ENCODE assay signal across 1 cellular context in the genomic region with DNA sequence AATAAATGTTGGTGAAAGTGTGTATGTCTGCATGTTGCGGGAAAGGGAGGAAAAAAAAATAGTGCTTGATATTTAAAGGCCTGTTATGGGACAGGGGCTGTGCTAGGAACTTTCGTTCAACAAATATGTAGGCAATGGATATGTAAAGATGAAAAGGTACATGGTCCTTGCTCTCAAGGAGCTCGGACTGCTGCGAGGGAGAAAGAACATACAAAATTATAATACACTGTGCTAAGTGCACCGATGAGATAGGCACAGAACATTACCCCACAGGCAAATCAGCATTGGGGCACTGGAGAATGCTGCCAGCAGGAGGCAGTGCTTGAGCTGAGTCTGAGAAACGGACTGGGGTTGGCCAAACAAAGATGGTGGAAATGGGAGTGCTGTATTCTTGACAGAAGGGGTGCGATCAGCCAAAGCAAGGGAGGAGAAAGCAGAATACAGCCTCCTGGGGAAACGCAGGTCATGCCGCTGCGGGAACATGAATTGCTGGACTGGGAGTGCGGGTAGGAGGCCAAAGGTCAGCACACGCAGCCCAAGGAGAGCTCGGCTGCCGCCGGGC.
A peak's percentile ranks its signal among the peaks of the same experiment; 100 is the strongest.
TF ChIP-seq lines count a peak whose summit lies in the region.

No MANE protein-coding gene starts in this region.

TF ChIP-seq in K562, 482 proteins besides CTCF, POLR2A, EP300 and RAD21 (continued from another document):
- no peak for TF ChIP-seq TCF15 (CRISPR knock-in tag; IDR thresholded peaks at IDR 0.05)
- no peak for TF ChIP-seq SP1 (CRISPR knock-in tag; IDR thresholded peaks at IDR 0.05)
- TF ChIP-seq HDAC2 (IDR thresholded peaks at IDR 0.05) = no peak
- TF ChIP-seq BRD9 (IDR thresholded peaks at IDR 0.05; ENCODE audit: low read depth, partially characterized antibody) = peak; percentile 53
- peak; percentile 60; the same call in 1 of the 2 replicates for TF ChIP-seq SMARCA5 (IDR thresholded peaks at IDR 0.05)
- peak; percentile 57; the same call in 1 of the 2 replicates for TF ChIP-seq CC2D1A (IDR thresholded peaks at IDR 0.05)
- TF ChIP-seq ZNF511 (CRISPR knock-in tag; IDR thresholded peaks at IDR 0.05) = no peak
- no peak for TF ChIP-seq HMGN3 (IDR thresholded peaks at IDR 0.05; ENCODE audit: borderline replicate concordance, extremely low read depth, insufficient read length, low read depth, low read length)
